ENCODE assay signal across 16 cellular contexts in genomic region chr13:34217343-34218094, GRCh38.
DNase-seq lines count a peak whose midpoint lies in the region; ATAC-seq, FAIRE-seq and TF ChIP-seq lines count a peak whose summit lies in the region.
"Had no signal": no experiment of that assay in that cellular context is flagged by ENCODE, and none has a peak within 500 bp of the region (broad histone marks: within the 10 kb centered on the region; RNA-seq: fewer than 3 reads in every experiment).

No MANE protein-coding gene starts in this region.

- no peaks in the 10 kb centered on the region for H3K4me1 Mint-ChIP-seq in GM23338
- peaks cover 13% of the 10 kb centered on the region for H3K4me1 Mint-ChIP-seq in nephron progenitor cell
- no peaks in the 10 kb centered on the region for H3K4me1 Mint-ChIP-seq in activated CD4-positive, alpha-beta T cell treated with anti-CD3 and anti-CD28 coated beads, Interleukin-2, amount 10 ng/mL, durations not matched to agents 7 days and 5 days
- H3K4me1 Mint-ChIP-seq: CD4-positive, CD25-positive, alpha-beta regulatory T cell; H9 had no signal

- H4K20me1 ChIP-seq in GM23338 (replicated peaks; ENCODE audit: insufficient read depth) (no peaks in the 10 kb centered on the region), OCI-LY7 (ENCODE audit: insufficient read depth, low read length) (no peaks in the 10 kb centered on the region)

- TF ChIP-seq CTCF in GM23338 (conservative IDR thresholded peaks at IDR 0.05; ENCODE audit: low read depth in 2 of 2) (no peak), NB4 (IDR thresholded peaks at IDR 0.05; ENCODE audit: low read depth, low read length) (no peak), bronchial epithelial cell (IDR thresholded peaks at IDR 0.05; ENCODE audit: insufficient read depth, low read length, severe bottlenecking) (no peak), nephron progenitor cell (IDR thresholded peaks at IDR 0.05) (no peak), OCI-LY7 (conservative IDR thresholded peaks at IDR 0.05; ENCODE audit: low read length) (no peak)

- DNase-seq in GM23338 (ENCODE audit: low spot score), result no peak
- peak; percentile 40 for DNase-seq in NB4 (ENCODE audit: low read depth)
- DNase-seq in bronchial epithelial cell (ENCODE audit: low read depth), result no peak
- DNase-seq in nephron progenitor cell, result no peak
- DNase-seq in OCI-LY7 (ENCODE audit: low spot score), result no peak
- no peak for DNase-seq in activated CD4-positive, alpha-beta T cell treated with anti-CD3 and anti-CD28 coated beads, Interleukin-2, amount 10 ng/mL, durations not matched to agents 7 days and 5 days
- DNase-seq: CD4-positive, CD25-positive, alpha-beta regulatory T cell; DMS79; GM23248; H9 had no signal

- peak; percentile 58 for FAIRE-seq in bronchial epithelial cell (lab: Jason Lieb, UNC)
- FAIRE-seq: A549, GM12878, GM18507, HepG2, K562 had no signal

- H3K4me1 ChIP-seq in GM23338 (ENCODE audit: insufficient read depth), result no peaks in the 10 kb centered on the region
- H3K4me1 ChIP-seq in OCI-LY7 (ENCODE audit: insufficient read depth, low read length, poor library complexity, severe bottlenecking), result no peaks in the 10 kb centered on the region
- H3K4me1 ChIP-seq: A549 had no signal

- no peak for TF ChIP-seq POLR2A in NB4 (IDR thresholded peaks at IDR 0.05; ENCODE audit: extremely low read depth, insufficient read length)

- H3K9me2 ChIP-seq in GM23338 (ENCODE audit: insufficient read depth), result 0 out of 2 replicates have a peak, but pooled peaks cover 3% of the 10 kb centered on the region
- H3K9me2 ChIP-seq in OCI-LY7 (ENCODE audit: insufficient read depth, low read length), result no peaks in the 10 kb centered on the region

- no TSS peak for BruUV-seq in OCI-LY7 (replicated peaks; lab: Mats Ljungman, UMichigan)

- H3K4me3 Mint-ChIP-seq in GM23338 (no peak overlapping the region), nephron progenitor cell (no peak overlapping the region)
- no peak overlapping the region for H3K4me3 Mint-ChIP-seq in activated CD4-positive, alpha-beta T cell treated with anti-CD3 and anti-CD28 coated beads, Interleukin-2, amount 10 ng/mL, durations not matched to agents 7 days and 5 days
- H3K4me3 Mint-ChIP-seq: CD4-positive, CD25-positive, alpha-beta regulatory T cell; H9 had no signal

- POLR2A ChIA-PET in OCI-LY7 (lab: Charles Lee), result interaction anchor here (1.9 kb wide), 1 partner anchor 17 kb away, joined by 4 read pairs; no protein-coding TSS in a partner anchor
- POLR2A ChIA-PET in activated CD4-positive, alpha-beta T cell treated with anti-CD3 and anti-CD28 coated beads, Interleukin-2, amount 10 ng/mL, durations not matched to agents 7 days and 5 days (lab: Charles Lee), result no interaction called here

- H3K27ac ChIP-seq in GM23338 (ENCODE audit: low read depth) (no peak overlapping the region), OCI-LY7 (ENCODE audit: low read depth, low read length, poor library complexity, severe bottlenecking) (no peak overlapping the region)
- H3K27ac ChIP-seq: GM23248 had no signal

- no peak overlapping the region for H3K4me3 ChIP-seq in GM23338
- no peak overlapping the region for H3K4me3 ChIP-seq in NB4 (ENCODE audit: low read depth, low read length)
- H3K4me3 ChIP-seq in bronchial epithelial cell (ENCODE audit: low read depth, low read length), result no peak overlapping the region
- H3K4me3 ChIP-seq in OCI-LY7 (ENCODE audit: low read depth, low read length, poor library complexity, severe bottlenecking), result no peak overlapping the region
- H3K4me3 ChIP-seq: A549, GM12878, GM23248, K562 had no signal

- peak overlapping the region; percentile 92; the same call in 1 of the 2 replicates for H2AFZ ChIP-seq in GM23338
- no peak overlapping the region for H2AFZ ChIP-seq in OCI-LY7 (ENCODE audit: low read length)
- H2AFZ ChIP-seq: GM23248 had no signal

- CTCF ChIA-PET in OCI-LY7 (lab: Charles Lee; ENCODE audit: unreplicated experiment), result no interaction called here
- CTCF ChIA-PET in activated CD4-positive, alpha-beta T cell treated with anti-CD3 and anti-CD28 coated beads, Interleukin-2, amount 10 ng/mL, durations not matched to agents 7 days and 5 days (lab: Charles Lee), result no interaction called here

- H3K36me3 Mint-ChIP-seq in GM23338 (ENCODE audit: low read depth) (no peaks in the 10 kb centered on the region), nephron progenitor cell (ENCODE audit: low read depth) (no peaks in the 10 kb centered on the region)
- H3K36me3 Mint-ChIP-seq in activated CD4-positive, alpha-beta T cell treated with anti-CD3 and anti-CD28 coated beads, Interleukin-2, amount 10 ng/mL, durations not matched to agents 7 days and 5 days (ENCODE audit: low read depth), result no peaks in the 10 kb centered on the region
- H3K36me3 Mint-ChIP-seq: CD4-positive, CD25-positive, alpha-beta regulatory T cell had no signal

- H3K27me3 Mint-ChIP-seq in GM23338 (ENCODE audit: insufficient read depth, low read depth, poor library complexity) (no peaks in the 10 kb centered on the region), nephron progenitor cell (ENCODE audit: low read depth, poor library complexity) (peaks cover 4% of the 10 kb centered on the region)
- H3K27me3 Mint-ChIP-seq in activated CD4-positive, alpha-beta T cell treated with anti-CD3 and anti-CD28 coated beads, Interleukin-2, amount 10 ng/mL, durations not matched to agents 7 days and 5 days, result no peaks in the 10 kb centered on the region
- H3K27me3 Mint-ChIP-seq: CD4-positive, CD25-positive, alpha-beta regulatory T cell had no signal

- no peaks in the 10 kb centered on the region for H3K27me3 ChIP-seq in GM23338 (ENCODE audit: insufficient read depth)
- H3K27me3 ChIP-seq in bronchial epithelial cell (ENCODE audit: control insufficient read depth, insufficient read depth, low read length), result no peaks in the 10 kb centered on the region

- H3K9me3 ChIP-seq in OCI-LY7 (ENCODE audit: low read length), result no peaks in the 10 kb centered on the region

- H3K79me2 ChIP-seq in GM23338 (replicated peaks; ENCODE audit: insufficient read depth) (no peaks in the 10 kb centered on the region), OCI-LY7 (ENCODE audit: insufficient read depth, low read depth, low read length) (no peaks in the 10 kb centered on the region)

- no peaks in the 10 kb centered on the region for H3F3A ChIP-seq in GM23338 (replicated peaks; ENCODE audit: low read depth)

- H3K36me3 ChIP-seq in GM23338 (ENCODE audit: insufficient read depth) (no peaks in the 10 kb centered on the region), bronchial epithelial cell (ENCODE audit: control insufficient read depth, insufficient read depth, low read length) (no peaks in the 10 kb centered on the region), OCI-LY7 (ENCODE audit: insufficient read depth, low read length) (no peaks in the 10 kb centered on the region)

- H3K4me2 ChIP-seq in GM23338 (no peak overlapping the region), OCI-LY7 (ENCODE audit: low read length) (no peak overlapping the region)
- H3K4me2 ChIP-seq: A549 had no signal

- no peaks in the 10 kb centered on the region for H3K9me3 Mint-ChIP-seq in GM23338
- H3K9me3 Mint-ChIP-seq in nephron progenitor cell, result no peaks in the 10 kb centered on the region
- no peaks in the 10 kb centered on the region for H3K9me3 Mint-ChIP-seq in activated CD4-positive, alpha-beta T cell treated with anti-CD3 and anti-CD28 coated beads, Interleukin-2, amount 10 ng/mL, durations not matched to agents 7 days and 5 days
- H3K9me3 Mint-ChIP-seq: H9 had no signal

- ATAC-seq in GM23338 (no peak), HG03378 (IDR thresholded peaks at IDR 0.05; ENCODE audit: unreplicated experiment) (no peak)
- ATAC-seq: A549, GM12878, HepG2, K562 had no signal

- intact Hi-C loops in OCI-LY7 (cut with micrococcal nuclease; ENCODE audit: unreplicated experiment), result no loop called here

- H3K27ac Mint-ChIP-seq in GM23338, result no peak overlapping the region
- H3K27ac Mint-ChIP-seq in nephron progenitor cell, result peak overlapping the region; percentile 67
- no peak overlapping the region for H3K27ac Mint-ChIP-seq in activated CD4-positive, alpha-beta T cell treated with anti-CD3 and anti-CD28 coated beads, Interleukin-2, amount 10 ng/mL, durations not matched to agents 7 days and 5 days
- H3K27ac Mint-ChIP-seq: CD4-positive, CD25-positive, alpha-beta regulatory T cell; H9 had no signal

TF ChIP-seq in GM23338, 12 proteins besides CTCF, POLR2A, EP300 and RAD21:
- TF ChIP-seq, protein P1, sequence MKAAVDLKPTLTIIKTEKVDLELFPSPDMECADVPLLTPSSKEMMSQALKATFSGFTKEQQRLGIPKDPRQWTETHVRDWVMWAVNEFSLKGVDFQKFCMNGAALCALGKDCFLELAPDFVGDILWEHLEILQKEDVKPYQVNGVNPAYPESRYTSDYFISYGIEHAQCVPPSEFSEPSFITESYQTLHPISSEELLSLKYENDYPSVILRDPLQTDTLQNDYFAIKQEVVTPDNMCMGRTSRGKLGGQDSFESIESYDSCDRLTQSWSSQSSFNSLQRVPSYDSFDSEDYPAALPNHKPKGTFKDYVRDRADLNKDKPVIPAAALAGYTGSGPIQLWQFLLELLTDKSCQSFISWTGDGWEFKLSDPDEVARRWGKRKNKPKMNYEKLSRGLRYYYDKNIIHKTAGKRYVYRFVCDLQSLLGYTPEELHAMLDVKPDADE (IDR thresholded peaks at IDR 0.05), result no peak
